Comparison of ENCODE assay signal across 21 cellular contexts in the genomic region with DNA sequence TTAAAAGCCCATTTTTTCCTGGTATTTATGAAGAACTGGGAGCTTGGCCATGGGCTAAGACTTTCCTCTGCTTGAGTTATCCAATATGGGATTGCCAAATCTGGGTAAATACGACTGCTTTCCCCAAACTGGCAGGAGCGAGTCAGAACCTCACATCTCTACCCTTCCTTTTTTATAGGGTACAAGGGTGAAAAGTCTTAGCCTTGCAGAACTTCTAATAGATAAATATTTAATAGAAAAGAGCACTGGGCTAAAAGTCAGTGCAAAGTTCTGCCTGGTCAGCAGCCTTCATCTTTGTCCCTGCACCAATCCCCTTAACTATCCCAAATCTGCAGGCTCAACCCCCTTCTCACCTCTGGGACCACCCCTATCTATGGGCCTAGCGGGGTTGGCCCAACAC.
"Had no signal": no experiment of that assay in that cellular context is flagged by ENCODE, and none has a peak within 500 bp of the region (broad histone marks: within the 10 kb centered on the region; RNA-seq: fewer than 3 reads in every experiment).

No MANE protein-coding gene starts in this region.

- DNase-seq: IMR-90, Karpas-422, KG1, MM.1S, NCI-H1092 treated with DMSO at 0.1 percent for 48 hours, NCI-H1436, NCI-H187, NCI-H2029, NCI-H2081 treated with DMSO at 0.1 percent for 48 hours, NCI-H2171, NCI-H226, NCI-H446, NCI-H510A, NCI-H524 treated with DMSO at 0.1 percent for 48 hours, NCI-H69, NCI-H774, Right ventricle myocardium superior, RPMI8226, SIG-M5, SK-N-SH had no signal

- H3K9me3 ChIP-seq: SK-N-SH had no signal

- H3K4me2 ChIP-seq: SK-N-SH had no signal

- FAIRE-seq: RCC 7860 had no signal

- H3K9ac ChIP-seq: SK-N-SH had no signal
